In the genomic region with DNA sequence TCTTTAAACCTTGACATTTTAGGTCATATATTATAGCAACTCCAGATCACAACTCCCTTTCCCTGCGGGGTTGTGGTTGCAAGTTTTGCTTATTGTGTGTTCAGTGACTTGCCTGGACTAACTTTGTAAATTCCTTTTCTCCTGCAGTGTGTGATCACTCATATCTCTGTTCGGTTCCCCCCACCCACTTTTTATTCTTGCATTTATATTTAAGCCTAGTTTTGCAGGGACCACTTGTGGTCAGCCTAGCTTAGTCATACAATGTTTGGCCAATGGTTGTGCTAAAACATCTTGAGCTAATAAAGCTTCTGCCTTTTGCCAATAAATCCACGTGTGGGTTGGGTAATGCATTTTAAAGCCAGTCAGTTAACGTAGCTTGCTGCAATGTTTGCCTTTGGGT, we compare ENCODE assay signal across 22 cellular contexts.
DNase-seq lines count a peak whose midpoint lies in the region; ATAC-seq, FAIRE-seq and TF ChIP-seq lines count a peak whose summit lies in the region.
"Had no signal": no experiment of that assay in that cellular context is flagged by ENCODE, and none has a peak within 500 bp of the region (broad histone marks: within the 10 kb centered on the region; RNA-seq: fewer than 3 reads in every experiment).

No MANE protein-coding gene starts in this region.

- no peak overlapping the region for H3K4me3 ChIP-seq in fibroblast of the aortic adventitia (ENCODE audit: low read depth, low read length)
- H3K4me3 ChIP-seq: K562 had no signal

- POLR2A ChIA-PET in MCF 10A (lab: Yijun Ruan, JAX): no interaction called here

- H3K27ac Mint-ChIP-seq in MCF 10A (ENCODE audit: low read depth, unreplicated experiment): no peak overlapping the region
- H3K27ac Mint-ChIP-seq: CD8-positive, alpha-beta T cell had no signal

- no peak overlapping the region for H3K4me3 Mint-ChIP-seq in MCF 10A (ENCODE audit: unreplicated experiment)
- H3K4me3 Mint-ChIP-seq: CD8-positive, alpha-beta T cell had no signal

- peaks cover 15% of the 10 kb centered on the region for H3K9me3 Mint-ChIP-seq in MCF 10A (ENCODE audit: unreplicated experiment)

- intact Hi-C loops in MCF 10A (cut with micrococcal nuclease): no loop called here
- intact Hi-C loops in sciatic nerve (cut with DNase I): no loop called here

- ATAC-seq in sciatic nerve: peak; percentile 70
- no peak for ATAC-seq in GM21529 (IDR thresholded peaks at IDR 0.05; ENCODE audit: unreplicated experiment)
- no peak for ATAC-seq in GM21423 (IDR thresholded peaks at IDR 0.05; ENCODE audit: unreplicated experiment)
- ATAC-seq: CD8-positive, alpha-beta T cell; K562; PC-3; Right ventricle myocardium inferior had no signal

- FAIRE-seq in RCC 7860 (lab: Jason Lieb, UNC): no peak
- FAIRE-seq: D721Med, GM19239, K562 had no signal

- no peaks in the 10 kb centered on the region for H3K36me3 Mint-ChIP-seq in MCF 10A (ENCODE audit: insufficient read depth, unreplicated experiment)
- H3K36me3 Mint-ChIP-seq: CD8-positive, alpha-beta T cell had no signal

- H3K27me3 Mint-ChIP-seq in MCF 10A (ENCODE audit: insufficient read depth, unreplicated experiment): peaks cover 24% of the 10 kb centered on the region

- DNase-seq in H4 (ENCODE audit: low spot score) (peak; percentile 24), MCF 10A (ENCODE audit: unreplicated experiment) (peak; percentile 21), fibroblast of the aortic adventitia (ENCODE audit: low read depth) (peak; percentile 93), sciatic nerve (ENCODE audit: low spot score) (no peak), RCC 7860 (ENCODE audit: low spot score) (no peak), NCI-H774 (lab: John Stamatoyannopoulos, UW) (no peak)
- DNase-seq: CD8-positive, alpha-beta T cell; DND-41; GF-D8; GOT3; NCI-H1092 treated with DMSO at 0.1 percent for 48 hours; NCI-H1694; NCI-H2107; NCI-H226; NCI-H526 treated with DMSO at 0.1 percent for 48 hours; PC-3 had no signal

- H3K4me1 Mint-ChIP-seq in MCF 10A (ENCODE audit: insufficient read depth, unreplicated experiment): peaks cover 5% of the 10 kb centered on the region

- no peak for TF ChIP-seq CTCF in MCF 10A (IDR thresholded peaks at IDR 0.05; ENCODE audit: unreplicated experiment)
- no peak for TF ChIP-seq CTCF in fibroblast of the aortic adventitia (IDR thresholded peaks at IDR 0.05; ENCODE audit: insufficient read depth, low read length)

- CTCF ChIA-PET in MCF 10A (lab: Yijun Ruan, JAX): no interaction called here

- no TSS peak for BruUV-seq in MCF 10A (replicated peaks; lab: Mats Ljungman, UMichigan)

Comparison
In these comparisons a context has a peak if more than half of its experiments do, and no peak if none do; other contexts are left out.
1. DNase-seq: peak in H4 (single experiment), MCF 10A (single experiment) and fibroblast of the aortic adventitia (single experiment); none in sciatic nerve (single experiment), RCC 7860 (single experiment) and NCI-H774 (single experiment).